1 cellular context compared by ENCODE assay signal in the genomic region with DNA sequence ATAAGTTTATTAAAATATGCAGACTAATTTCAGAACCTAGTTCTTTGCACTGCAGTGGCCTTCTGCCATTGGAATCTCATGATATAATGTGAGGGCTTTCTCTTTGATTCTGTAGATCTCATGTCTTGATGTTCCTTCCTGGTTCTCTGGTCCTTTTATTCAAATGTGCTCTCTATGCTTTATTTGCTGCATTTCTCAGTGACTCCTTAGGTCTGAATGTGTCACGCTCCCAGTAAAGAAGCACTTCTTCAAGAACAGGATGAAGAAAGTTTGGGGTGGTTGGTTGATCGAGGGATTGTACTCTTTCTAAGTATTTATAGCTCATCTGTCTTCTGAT.
TF ChIP-seq lines count a peak whose summit lies in the region.

No MANE protein-coding gene starts in this region.

TF ChIP-seq in SK-N-SH treated with all-trans-retinoic acid at 6 μM for 48 hours, 23 proteins besides CTCF, POLR2A, EP300 and RAD21 (continued from another document):
- TF ChIP-seq PPARA (CRISPR knock-in tag; IDR thresholded peaks at IDR 0.05; ENCODE audit: borderline replicate concordance) (no peak), ISL1 (CRISPR knock-in tag; IDR thresholded peaks at IDR 0.05) (no peak)
- TF ChIP-seq, protein P1, sequence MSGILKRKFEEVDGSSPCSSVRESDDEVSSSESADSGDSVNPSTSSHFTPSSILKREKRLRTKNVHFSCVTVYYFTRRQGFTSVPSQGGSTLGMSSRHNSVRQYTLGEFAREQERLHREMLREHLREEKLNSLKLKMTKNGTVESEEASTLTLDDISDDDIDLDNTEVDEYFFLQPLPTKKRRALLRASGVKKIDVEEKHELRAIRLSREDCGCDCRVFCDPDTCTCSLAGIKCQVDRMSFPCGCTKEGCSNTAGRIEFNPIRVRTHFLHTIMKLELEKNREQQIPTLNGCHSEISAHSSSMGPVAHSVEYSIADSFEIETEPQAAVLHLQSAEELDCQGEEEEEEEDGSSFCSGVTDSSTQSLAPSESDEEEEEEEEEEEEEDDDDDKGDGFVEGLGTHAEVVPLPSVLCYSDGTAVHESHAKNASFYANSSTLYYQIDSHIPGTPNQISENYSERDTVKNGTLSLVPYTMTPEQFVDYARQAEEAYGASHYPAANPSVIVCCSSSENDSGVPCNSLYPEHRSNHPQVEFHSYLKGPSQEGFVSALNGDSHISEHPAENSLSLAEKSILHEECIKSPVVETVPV (CRISPR knock-in tag; IDR thresholded peaks at IDR 0.05) = no peak
